In the genomic region with DNA sequence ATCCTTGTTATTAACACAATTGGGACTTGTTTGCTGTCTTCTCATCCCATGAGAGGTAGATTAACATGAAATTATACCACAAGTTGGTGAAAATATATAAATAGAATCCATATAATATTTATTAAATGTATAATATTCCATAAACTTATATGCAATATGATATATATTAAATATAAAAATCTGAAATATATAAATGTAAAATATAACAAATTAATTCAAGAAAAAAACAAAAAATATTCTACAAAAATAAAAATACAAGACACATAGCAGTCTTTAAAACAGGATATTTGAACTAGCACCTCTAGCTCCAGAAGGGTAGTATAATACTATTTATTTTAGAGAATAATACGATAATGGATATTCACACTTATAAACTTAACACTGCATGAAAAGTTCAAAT, we compare ENCODE assay signal across 24 cellular contexts.
DNase-seq lines count a peak whose midpoint lies in the region; ATAC-seq, FAIRE-seq and TF ChIP-seq lines count a peak whose summit lies in the region.
"Had no signal": no experiment of that assay in that cellular context is flagged by ENCODE, and none has a peak within 500 bp of the region (broad histone marks: within the 10 kb centered on the region; RNA-seq: fewer than 3 reads in every experiment).

No MANE protein-coding gene starts in this region.

- no peaks in the 10 kb centered on the region for H3K4me1 Mint-ChIP-seq in WTC11
- H3K4me1 Mint-ChIP-seq: CD14-positive monocyte; CD8-positive, alpha-beta memory T cell had no signal

- H3K27ac ChIP-seq in small intestine (ENCODE audit: low read depth in 1 of 2, low read length in 1 of 2) = no peak overlapping the region
- H3K27ac ChIP-seq: 22Rv1; A549; BLaER1 treated with 17β-estradiol and CSF1 and Interleukin-3, amounts not matched to agents 10 nM and 100 nM; GM23248 had no signal

- no peaks in the 10 kb centered on the region for H3K36me3 ChIP-seq in small intestine (ENCODE audit: control insufficient read depth in 2 of 2, insufficient read depth in 2 of 2, low read length in 2 of 2)
- H3K36me3 ChIP-seq: BE2C; BLaER1 treated with 17β-estradiol and CSF1 and Interleukin-3, amounts not matched to agents 10 nM and 100 nM had no signal

- FAIRE-seq in A204.1 (lab: Jason Lieb, UNC) (peak; percentile 70), frontal cortex (lab: Jason Lieb, UNC) (peak; percentile 88), small intestine (lab: Jason Lieb, UNC) (peak; percentile 84)
- FAIRE-seq: A549, D721Med, GM12892, H1 had no signal

- H3K27me3 Mint-ChIP-seq in WTC11 (ENCODE audit: low read depth) = no peaks in the 10 kb centered on the region
- H3K27me3 Mint-ChIP-seq: CD4-positive, alpha-beta T cell; CD8-positive, alpha-beta memory T cell had no signal

- no peaks in the 10 kb centered on the region for H3K9me3 Mint-ChIP-seq in WTC11

- ATAC-seq in WTC11 = no peak
- ATAC-seq in left lobe of liver = no peak
- ATAC-seq: A549 had no signal

- CTCF ChIA-PET in WTC11 (lab: Charles Lee) = no interaction called here

- no peak overlapping the region for H3K4me3 ChIP-seq in small intestine (ENCODE audit: low read depth in 1 of 2, low read length in 2 of 2)
- H3K4me3 ChIP-seq: A549; BLaER1 treated with 17β-estradiol and CSF1 and Interleukin-3, amounts not matched to agents 10 nM and 100 nM; GM23248 had no signal

- no peaks in the 10 kb centered on the region for H3K4me1 ChIP-seq in small intestine (ENCODE audit: control insufficient read depth in 2 of 2, insufficient read depth in 1 of 2, low read depth in 1 of 2, low read length in 1 of 2)
- H3K4me1 ChIP-seq: A549; BE2C; BLaER1 treated with 17β-estradiol and CSF1 and Interleukin-3, amounts not matched to agents 10 nM and 100 nM had no signal

- WGBS in small intestine, 3 donors = 91 to 95% (median 92%) methylated on average over 1 of the region's 1 CpG

- no peak overlapping the region for H3K27ac Mint-ChIP-seq in WTC11
- H3K27ac Mint-ChIP-seq: CD14-positive monocyte; CD4-positive, alpha-beta T cell; CD8-positive, alpha-beta memory T cell had no signal

- TF ChIP-seq CTCF in WTC11 (IDR thresholded peaks at IDR 0.05) = no peak

- no peaks in the 10 kb centered on the region for H3K36me3 Mint-ChIP-seq in WTC11
- H3K36me3 Mint-ChIP-seq: CD14-positive monocyte; CD8-positive, alpha-beta memory T cell had no signal

- POLR2A ChIA-PET in WTC11 (lab: Charles Lee) = no interaction called here

- no peaks in the 10 kb centered on the region for H3K27me3 ChIP-seq in small intestine (ENCODE audit: control insufficient read depth in 2 of 2, insufficient read depth in 2 of 2, low read length in 2 of 2)
- H3K27me3 ChIP-seq: BE2C; BLaER1 treated with 17β-estradiol and CSF1 and Interleukin-3, amounts not matched to agents 10 nM and 100 nM had no signal

- H3K4me3 Mint-ChIP-seq in WTC11 = no peak overlapping the region
- H3K4me3 Mint-ChIP-seq: CD14-positive monocyte; CD4-positive, alpha-beta T cell; CD8-positive, alpha-beta memory T cell had no signal

- no peaks in the 10 kb centered on the region for H3K9me3 ChIP-seq in small intestine (ENCODE audit: control insufficient read depth, low read depth)
- H3K9me3 ChIP-seq: A549; BE2C; BLaER1 treated with 17β-estradiol and CSF1 and Interleukin-3, amounts not matched to agents 10 nM and 100 nM had no signal

- DNase-seq in WTC11 (ENCODE audit: low spot score) (no peak), frontal cortex (ENCODE audit: low spot score in 2 of 2) (no peak), small intestine (no peak), dermis blood vessel endothelial cell (no peak), NCI-H524 (lab: John Stamatoyannopoulos, UW) (no peak), left lobe of liver (ENCODE audit: low spot score) (no peak)
- DNase-seq: ACHN; AML-193; BE2C; CD4-positive, alpha-beta T cell; CD8-positive, alpha-beta memory T cell; DMS 273 treated with DMSO at 0.1 percent for 48 hours; EL; GM23248; H7; HCEC 1CT had no signal

TF ChIP-seq in WTC11, 78 proteins besides CTCF, POLR2A, EP300 and RAD21:
- no peak for TF ChIP-seq IRF1 (CRISPR knock-in tag; IDR thresholded peaks at IDR 0.05)
- peak; percentile 97 for TF ChIP-seq HMGA2 (CRISPR knock-in tag; IDR thresholded peaks at IDR 0.05)
TF ChIP-seq in WTC11: peak in this region for 1.
